32 cellular contexts compared by ENCODE assay signal in genomic region chr5:158313739-158314464, GRCh38.
DNase-seq lines count a peak whose midpoint lies in the region; ATAC-seq, FAIRE-seq and TF ChIP-seq lines count a peak whose summit lies in the region.
"Had no signal": no experiment of that assay in that cellular context is flagged by ENCODE, and none has a peak within 500 bp of the region (broad histone marks: within the 10 kb centered on the region; RNA-seq: fewer than 3 reads in every experiment).

No MANE protein-coding gene starts in this region.

- peaks cover 24% of the 10 kb centered on the region for H3K4me1 Mint-ChIP-seq in nephron progenitor cell

- H3K4me3 ChIP-seq in HUES48 (ENCODE audit: low read depth, low read length) (no peak overlapping the region), gastrocnemius medialis (no peak overlapping the region)
- H3K4me3 ChIP-seq: body of pancreas, Peyer's patch, prostate gland, thyroid gland, vagina had no signal

- peak overlapping the region; percentile 10 for H3K27ac Mint-ChIP-seq in nephron progenitor cell
- H3K27ac Mint-ChIP-seq: activated CD4-positive, alpha-beta memory T cell treated with anti-CD3 and anti-CD28 coated beads for 36 hours; mesothelial cell of epicardium had no signal

- in situ Hi-C loops in gastrocnemius medialis (cut with MboI; ENCODE audit: low sequenced_read_pairs in 4 of 4), result no loop called here

- H3K9ac ChIP-seq in HUES48 (ENCODE audit: low read depth, low read length), result no peak overlapping the region

- H3K27me3 ChIP-seq in HUES48 (ENCODE audit: control insufficient read depth, insufficient read depth, low read length), result no peaks in the 10 kb centered on the region
- no peaks in the 10 kb centered on the region for H3K27me3 ChIP-seq in gastrocnemius medialis
- H3K27me3 ChIP-seq: body of pancreas, Peyer's patch, thyroid gland, vagina had no signal

- no peaks in the 10 kb centered on the region for H3K27me3 Mint-ChIP-seq in nephron progenitor cell (ENCODE audit: low read depth, poor library complexity)

- intact Hi-C loops in gastrocnemius medialis (cut with DNase I; ENCODE audit: low total_unique reads), result no loop called here

- DNase-seq in DMS 273 (lab: John Stamatoyannopoulos, UW; ENCODE audit: unreplicated experiment) (peak; percentile 90), cerebellum (ENCODE audit: low spot score) (peak; percentile 87), nephron progenitor cell (no peak), frontal cortex (ENCODE audit: low spot score in 2 of 2) (no peak), gastrocnemius medialis (no peak), D341Med (ENCODE audit: low spot score) (no peak)
- DNase-seq: activated CD4-positive, alpha-beta memory T cell treated with anti-CD3 and anti-CD28 coated beads for 36 hours; activated naive CD4-positive, alpha-beta T cell treated with anti-CD3 and anti-CD28 coated beads, Interleukin-2, amount 50 U/mL, for 16 hours; body of pancreas; DMS53; left ventricle myocardium superior; naive B cell; NCI-H1092; NCI-H187; NCI-H69; nucleus accumbens; Peyer's patch; SHP77 treated with DMSO at 0.1 percent for 48 hours; stimulated activated CD4-positive, alpha-beta T cell treated with anti-CD3 and anti-CD28 coated beads, Interleukin-12 subunit alpha, Interleukin-12 subunit beta, amount 100 ng/mL, for 4 hours; stimulated activated CD4-positive, alpha-beta T cell treated with anti-CD3 and anti-CD28 coated beads, Interleukin-4, amount 100 ng/mL, for 1 hour; T-helper 2 cell; thyroid gland had no signal

- no peak overlapping the region for H3K4me3 Mint-ChIP-seq in nephron progenitor cell
- H3K4me3 Mint-ChIP-seq: activated CD4-positive, alpha-beta memory T cell treated with anti-CD3 and anti-CD28 coated beads for 36 hours; mesothelial cell of epicardium had no signal

- H3K36me3 Mint-ChIP-seq in nephron progenitor cell (ENCODE audit: low read depth), result no peaks in the 10 kb centered on the region
- H3K36me3 Mint-ChIP-seq: activated CD4-positive, alpha-beta memory T cell treated with anti-CD3 and anti-CD28 coated beads for 36 hours; mesothelial cell of epicardium; naive B cell had no signal

- H3K9me3 Mint-ChIP-seq in nephron progenitor cell, result peaks cover 4% of the 10 kb centered on the region
- H3K9me3 Mint-ChIP-seq: activated CD4-positive, alpha-beta memory T cell treated with anti-CD3 and anti-CD28 coated beads for 36 hours; mesothelial cell of epicardium had no signal

- H3K9me3 ChIP-seq in HUES48 (ENCODE audit: control insufficient read depth, insufficient read depth, low read length) (no peaks in the 10 kb centered on the region), gastrocnemius medialis (no peaks in the 10 kb centered on the region)
- H3K9me3 ChIP-seq: body of pancreas, Peyer's patch, prostate gland, thyroid gland, vagina had no signal

- ATAC-seq in HG02981 (IDR thresholded peaks at IDR 0.05; ENCODE audit: unreplicated experiment) (no peak), gastrocnemius medialis (no peak)
- ATAC-seq: activated CD4-positive, CD25-positive, alpha-beta regulatory T cell treated with anti-CD3 and anti-CD28 coated beads, Interleukin-2, amount 50 U/mL, for 24 hours; body of pancreas; left ventricle myocardium superior; sciatic nerve had no signal

- no peaks in the 10 kb centered on the region for H3K36me3 ChIP-seq in HUES48 (ENCODE audit: control insufficient read depth, insufficient read depth, low read length)
- no peaks in the 10 kb centered on the region for H3K36me3 ChIP-seq in gastrocnemius medialis
- H3K36me3 ChIP-seq: Peyer's patch, prostate gland, thyroid gland, vagina had no signal

- TF ChIP-seq POLR2A in gastrocnemius medialis (IDR thresholded peaks at IDR 0.05), result no peak

- H3K4me1 ChIP-seq in HUES48 (ENCODE audit: control insufficient read depth, insufficient read depth, low read length) (peaks cover 29% of the 10 kb centered on the region), gastrocnemius medialis (no peaks in the 10 kb centered on the region)
- H3K4me1 ChIP-seq: body of pancreas, Peyer's patch, prostate gland, thyroid gland, vagina had no signal

- H3K27ac ChIP-seq in HUES48 (ENCODE audit: low read depth, low read length) (peak overlapping the region; percentile 77), gastrocnemius medialis (no peak overlapping the region)
- H3K27ac ChIP-seq: body of pancreas, Peyer's patch, prostate gland, thyroid gland, vagina had no signal

- FAIRE-seq in frontal cortex (lab: Jason Lieb, UNC), result no peak
- FAIRE-seq: endothelial cell of umbilical vein, G401.6, keratinocyte had no signal

- TF ChIP-seq CTCF in nephron progenitor cell (IDR thresholded peaks at IDR 0.05), result no peak
- TF ChIP-seq CTCF in gastrocnemius medialis (IDR thresholded peaks at IDR 0.05 in 4 of 5, conservative IDR thresholded peaks at IDR 0.05 in 1 of 5), result no peak

Comparison
In these comparisons a context has a peak if more than half of its experiments do, and no peak if none do; other contexts are left out.
1. DNase-seq: peak in DMS 273 (single experiment) and cerebellum (single experiment); none in nephron progenitor cell (single experiment), frontal cortex (0 of 2), gastrocnemius medialis (0 of 2) and D341Med (single experiment).